13 cellular contexts compared by ENCODE assay signal in the genomic region with DNA sequence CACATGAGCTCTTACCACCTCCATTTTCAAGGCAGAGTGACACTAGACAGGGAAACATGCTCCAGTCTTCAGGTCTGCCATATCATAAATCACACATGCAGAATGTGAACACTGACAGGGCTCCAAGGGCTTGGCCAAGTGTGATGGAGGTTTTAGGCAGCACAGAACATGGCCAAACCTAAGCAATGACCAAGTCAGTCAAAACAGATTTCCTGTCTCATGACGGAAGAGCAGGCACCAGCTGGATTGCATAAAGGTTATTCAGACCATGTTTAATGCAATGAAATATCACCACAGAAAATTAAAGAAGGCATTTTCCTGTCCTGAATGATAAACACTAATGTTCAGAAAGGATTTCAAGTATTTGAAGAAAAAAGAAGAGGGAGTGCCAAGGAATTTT.
"Had no signal": no experiment of that assay in that cellular context is flagged by ENCODE, and none has a peak within 500 bp of the region (broad histone marks: within the 10 kb centered on the region; RNA-seq: fewer than 3 reads in every experiment).

No MANE protein-coding gene starts in this region.

- H3K27me3 ChIP-seq: uterus had no signal

- H2AFZ ChIP-seq: parathyroid adenoma had no signal

- DNase-seq: activated CD4-positive, alpha-beta T cell treated with anti-CD3 and anti-CD28 coated beads, Interleukin-2, amount 50 U/mL, for 4 hours; activated gamma-delta T cell; activated T-cell treated with anti-CD3 and anti-CD28 coated beads, Interleukin-2, amount 50 U/mL, for 1 hour; anterior cingulate cortex; esophagus squamous epithelium; hippocampal formation; kidney glomerular epithelial cell; uterus had no signal

- H3K27ac ChIP-seq: esophagus squamous epithelium, parathyroid adenoma, skin epidermis, uterus had no signal

- H3K36me3 ChIP-seq: esophagus squamous epithelium, uterus had no signal

- H3K9ac ChIP-seq: parathyroid adenoma had no signal

- H3K79me2 ChIP-seq: parathyroid adenoma had no signal

- H3K9me3 ChIP-seq: esophagus squamous epithelium, uterus had no signal

- H3K4me1 ChIP-seq: esophagus squamous epithelium, parathyroid adenoma had no signal

- H3K27ac Mint-ChIP-seq: activated naive CD8-positive, alpha-beta T cell; T-helper 2 cell treated with Interferon-gamma antibody and Interleukin-4, amounts not matched to agents 5 μg/mL and 100 μg/mL, for 36 hours had no signal

- H3K4me3 ChIP-seq: esophagus squamous epithelium, skin epidermis, uterus had no signal

- ATAC-seq: activated CD4-positive, CD25-positive, alpha-beta regulatory T cell treated with anti-CD3 and anti-CD28 coated beads, Interleukin-2, amount 50 U/mL, for 24 hours had no signal

- H3K4me3 Mint-ChIP-seq: activated naive CD8-positive, alpha-beta T cell; T-helper 2 cell treated with Interferon-gamma antibody and Interleukin-4, amounts not matched to agents 5 μg/mL and 100 μg/mL, for 36 hours had no signal

- H3K9me3 Mint-ChIP-seq: T-helper 2 cell treated with Interferon-gamma antibody and Interleukin-4, amounts not matched to agents 5 μg/mL and 100 μg/mL, for 36 hours had no signal
